ENCODE assay signal across 12 cellular contexts in the genomic region with DNA sequence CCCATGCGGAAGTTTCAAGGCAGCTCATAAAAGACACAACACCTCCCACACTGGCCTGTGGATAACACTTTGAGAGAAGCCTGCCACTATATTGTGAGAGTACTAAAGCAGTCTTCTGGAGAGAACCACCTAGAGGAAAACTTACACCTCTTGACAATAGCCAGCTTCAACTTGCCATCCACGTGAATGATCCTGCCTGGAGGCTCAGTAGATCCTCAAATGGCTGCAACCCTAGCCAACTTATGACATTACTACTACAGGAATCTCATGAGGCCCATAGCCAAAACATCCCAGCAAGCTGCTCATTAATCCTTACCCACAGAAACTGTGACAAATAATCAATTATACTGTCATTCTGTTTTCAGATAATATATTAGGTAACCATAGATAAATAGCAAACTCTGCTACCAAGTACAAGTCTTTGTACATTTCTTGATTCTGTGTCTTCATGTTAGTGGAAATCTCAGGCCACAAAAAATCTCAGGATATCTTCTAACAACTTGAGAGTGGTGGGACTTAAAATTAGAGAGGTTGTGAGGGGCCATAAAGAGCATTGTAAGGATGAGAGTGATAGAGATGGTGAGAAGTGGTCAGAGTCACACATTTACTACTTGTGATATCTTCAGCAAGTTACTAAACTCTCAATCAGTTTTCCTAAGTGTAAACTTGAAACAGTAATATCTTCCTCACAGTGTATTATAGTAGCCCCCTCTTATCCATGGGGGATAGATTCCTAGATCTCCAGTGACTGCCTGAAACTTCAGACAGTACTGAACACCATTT.
DNase-seq lines count a peak whose midpoint lies in the region; ATAC-seq, FAIRE-seq and TF ChIP-seq lines count a peak whose summit lies in the region.
"Had no signal": no experiment of that assay in that cellular context is flagged by ENCODE, and none has a peak within 500 bp of the region (broad histone marks: within the 10 kb centered on the region; RNA-seq: fewer than 3 reads in every experiment).

No MANE protein-coding gene starts in this region.

- ATAC-seq in HG02885 (IDR thresholded peaks at IDR 0.05; ENCODE audit: poor library complexity, unreplicated experiment) (peak; percentile 14), GM18519 (IDR thresholded peaks at IDR 0.05; ENCODE audit: low FRiP score, unreplicated experiment) (no peak)
- ATAC-seq in activated T-helper 17 cell treated with anti-CD3 and anti-CD28 coated beads, Interleukin-2, amount 50 U/mL, for 72 hours (replicated peaks): no peak
- ATAC-seq: heart right ventricle had no signal

- H3K9ac ChIP-seq in keratinocyte (ENCODE audit: control insufficient read depth, extremely low read depth, insufficient read depth, low read length): no peak overlapping the region

- dilution Hi-C loops in keratinocyte (cut with MboI; ENCODE audit: extremely low pct_ligation_motif_present, low sequenced_read_pairs): no loop called here

- H3K27ac ChIP-seq in keratinocyte (ENCODE audit: control insufficient read depth, insufficient read depth, low read length): no peak overlapping the region
- H3K27ac ChIP-seq: dorsolateral prefrontal cortex, heart right ventricle, right atrium auricular region, WERI-Rb-1 had no signal

- no peaks in the 10 kb centered on the region for H3K79me2 ChIP-seq in keratinocyte (ENCODE audit: control insufficient read depth, insufficient read depth, low read length)

- TF ChIP-seq CTCF in keratinocyte (optimal IDR thresholded peaks at IDR 0.05 in 1 of 3, IDR thresholded peaks at IDR 0.05 in 1 of 3, conservative IDR thresholded peaks at IDR 0.05 in 1 of 3; ENCODE audit: extremely low read depth in 1 of 3, insufficient read depth in 2 of 3, low read length in 3 of 3): no peak

- FAIRE-seq in keratinocyte (lab: Jason Lieb, UNC): peak; percentile 95

- H4K20me1 ChIP-seq in keratinocyte (ENCODE audit: control insufficient read depth, extremely low read depth, insufficient read depth, low read length): no peaks in the 10 kb centered on the region

- H3K36me3 ChIP-seq in keratinocyte (ENCODE audit: control insufficient read depth in 2 of 2, extremely low read depth in 1 of 2, insufficient read depth in 2 of 2, low read length in 2 of 2): no peaks in the 10 kb centered on the region
- H3K36me3 ChIP-seq: heart right ventricle, right atrium auricular region, WERI-Rb-1 had no signal

- no peak overlapping the region for H3K27ac Mint-ChIP-seq in activated T-helper 17 cell treated with anti-CD3 and anti-CD28 coated beads, Interleukin-2, amount 50 U/mL, for 72 hours

- H2AFZ ChIP-seq in keratinocyte (ENCODE audit: control insufficient read depth, low read length): peak overlapping the region; percentile 93

- no peaks in the 10 kb centered on the region for H3K9me1 ChIP-seq in keratinocyte (ENCODE audit: control insufficient read depth, extremely low read depth, insufficient read depth, low read length)

- no peaks in the 10 kb centered on the region for H3K27me3 Mint-ChIP-seq in activated T-helper 17 cell treated with anti-CD3 and anti-CD28 coated beads, Interleukin-2, amount 50 U/mL, for 72 hours

- no peaks in the 10 kb centered on the region for H3K27me3 ChIP-seq in keratinocyte (ENCODE audit: control insufficient read depth, extremely low read depth, insufficient read depth, low read length)
- H3K27me3 ChIP-seq: heart right ventricle, right atrium auricular region had no signal

- no peaks in the 10 kb centered on the region for H3K9me3 ChIP-seq in keratinocyte (ENCODE audit: control insufficient read depth, low read depth, low read length)
- H3K9me3 ChIP-seq: heart right ventricle, right atrium auricular region had no signal

- peaks cover 11% of the 10 kb centered on the region for H3K4me1 ChIP-seq in keratinocyte (ENCODE audit: control insufficient read depth, extremely low read depth, insufficient read depth, low read length)
- H3K4me1 ChIP-seq: heart right ventricle, right atrium auricular region had no signal

- H3K36me3 Mint-ChIP-seq in activated T-helper 17 cell treated with anti-CD3 and anti-CD28 coated beads, Interleukin-2, amount 50 U/mL, for 72 hours (ENCODE audit: low read depth): no peaks in the 10 kb centered on the region

- no peaks in the 10 kb centered on the region for H3K9me3 Mint-ChIP-seq in activated T-helper 17 cell treated with anti-CD3 and anti-CD28 coated beads, Interleukin-2, amount 50 U/mL, for 72 hours

- peak overlapping the region in 2 of 3 experiments; percentile 11 to 48 for H3K4me3 ChIP-seq in keratinocyte (ENCODE audit: control insufficient read depth in 2 of 3, extremely low read depth in 1 of 3, insufficient read depth in 2 of 3, low read depth in 1 of 3, low read length in 3 of 3)
- H3K4me3 ChIP-seq: right atrium auricular region had no signal

- peak overlapping the region; percentile 77 for H3K4me2 ChIP-seq in keratinocyte (ENCODE audit: control insufficient read depth, extremely low read depth, insufficient read depth, low read depth, low read length)

- DNase-seq in keratinocyte (ENCODE audit: low read depth, low spot score) (no peak), renal cortical epithelial cell (ENCODE audit: low read depth) (peak; percentile 15), NCI-H1105 treated with DMSO at 0.1 percent for 48 hours (lab: John Stamatoyannopoulos, UW) (no peak), RPMI8226 (no peak), DMS 273 (lab: John Stamatoyannopoulos, UW; ENCODE audit: unreplicated experiment) (no peak)
- DNase-seq: dorsolateral prefrontal cortex, heart right ventricle, WERI-Rb-1 had no signal

- no peaks in the 10 kb centered on the region for H3K4me1 Mint-ChIP-seq in activated T-helper 17 cell treated with anti-CD3 and anti-CD28 coated beads, Interleukin-2, amount 50 U/mL, for 72 hours

- H3K4me3 Mint-ChIP-seq in activated T-helper 17 cell treated with anti-CD3 and anti-CD28 coated beads, Interleukin-2, amount 50 U/mL, for 72 hours: peak overlapping the region; percentile 46
